ENCODE assay signal across 12 cellular contexts in genomic region chr20:12414446-12415274, GRCh38.
A peak's percentile ranks its signal among the peaks of the same experiment; 100 is the strongest.
DNase-seq lines count a peak whose midpoint lies in the region; ATAC-seq and TF ChIP-seq lines count a peak whose summit lies in the region.
"Had no signal": no experiment of that assay in that cellular context is flagged by ENCODE, and none has a peak within 500 bp of the region (broad histone marks: within the 10 kb centered on the region; RNA-seq: fewer than 3 reads in every experiment).

No MANE protein-coding gene starts in this region.

- H3K4me3 ChIP-seq in cardiac fibroblast (replicated peaks in 1 of 2; ENCODE audit: low read depth in 2 of 2, low read length in 2 of 2), result peak overlapping the region in 1 of 2 donors; percentile 18
- H3K4me3 ChIP-seq: BLaER1 had no signal

- ATAC-seq in GM21423 (IDR thresholded peaks at IDR 0.05; ENCODE audit: unreplicated experiment), result no peak

- TF ChIP-seq CTCF in cardiac fibroblast (IDR thresholded peaks at IDR 0.05; ENCODE audit: low read depth, low read length), result no peak

- peak; percentile 2 for DNase-seq in AG08395 (ENCODE audit: low spot score)
- peak; percentile 49 for DNase-seq in NCI-H2171 (lab: John Stamatoyannopoulos, UW)
- DNase-seq in cardiac fibroblast (ENCODE audit: low read depth in 2 of 2), result peak; percentile 7 to 38
- peak; percentile 17 for DNase-seq in midbrain (lab: John Stamatoyannopoulos, UW)
- no peak for DNase-seq in NK-92 (lab: John Stamatoyannopoulos, UW; ENCODE audit: unreplicated experiment)
- no peak for DNase-seq in NCI-H2081 (lab: John Stamatoyannopoulos, UW)
- DNase-seq in SKM-1 treated with dmso at 0.1 percent for 144 hours (lab: John Stamatoyannopoulos, UW; ENCODE audit: unreplicated experiment), result no peak
- DNase-seq: activated CD8-positive, alpha-beta memory T cell treated with anti-CD3 and anti-CD28 coated beads, Interleukin-2, amount 50 U/mL, for 48 hours; NCI-H146; stimulated activated CD4-positive, alpha-beta T cell treated with anti-CD3 and anti-CD28 coated beads, Interleukin-12 subunit alpha, Interleukin-12 subunit beta, amount 100 ng/mL, for 4 hours had no signal

Comparison
In these comparisons a context has a peak if more than half of its experiments do, and no peak if none do; other contexts are left out.
1. DNase-seq: peak in AG08395 (single experiment), NCI-H2171 (single experiment), cardiac fibroblast (2 of 2) and midbrain (single experiment); none in NK-92 (single experiment), NCI-H2081 (0 of 2) and SKM-1 treated with dmso at 0.1 percent for 144 hours (single experiment).